In the genomic region with DNA sequence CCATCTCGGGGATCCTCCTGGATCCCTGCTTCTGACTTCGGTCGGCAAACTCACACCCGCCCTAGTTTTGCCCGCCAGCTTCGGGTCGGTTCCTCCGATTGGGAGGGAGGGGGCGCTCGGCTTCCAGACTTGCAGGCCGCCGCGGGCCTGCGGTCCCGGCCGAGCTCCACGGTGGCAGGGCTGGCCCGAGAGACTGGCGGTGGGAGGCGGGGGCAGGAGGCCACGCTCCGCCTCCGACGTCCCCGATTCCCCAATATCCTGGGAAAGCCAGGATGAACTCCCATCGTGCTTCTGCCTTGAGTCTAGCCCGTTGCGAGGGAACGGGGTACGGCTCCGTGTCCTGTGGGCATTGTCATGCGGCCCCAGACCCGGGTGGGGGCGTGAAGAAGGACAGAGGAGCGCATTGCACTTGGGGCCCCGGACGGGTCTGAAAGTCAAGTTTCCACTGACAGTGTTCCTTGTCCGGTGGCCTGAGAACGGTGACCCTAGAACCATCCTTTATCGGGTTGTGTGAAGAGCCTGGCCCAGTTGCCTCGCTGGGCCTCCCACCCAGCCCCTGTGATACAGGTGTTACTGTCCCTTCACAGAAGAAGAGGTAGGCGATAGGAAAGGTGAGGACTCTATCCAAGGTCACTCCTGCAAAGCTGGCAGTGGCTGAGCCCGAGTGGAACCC, we compare ENCODE assay signal across 8 cellular contexts. TPM values are rescaled to one million over a fixed set of nuclear protein-coding genes. Genes with fewer than 3 reads are reported as not detected.
DNase-seq lines count a peak whose midpoint lies in the region; ATAC-seq and TF ChIP-seq lines count a peak whose summit lies in the region.

No MANE protein-coding gene starts in this region.

- H3K36me3 ChIP-seq in MM.1S (replicated peaks; ENCODE audit: insufficient read depth, low read length): no peaks in the 10 kb centered on the region
- H3K36me3 ChIP-seq in spleen: no peaks in the 10 kb centered on the region

- H3K9me2 ChIP-seq in MM.1S (replicated peaks; ENCODE audit: insufficient read depth, low read length): no peaks in the 10 kb centered on the region

- H3K9ac ChIP-seq in MM.1S (ENCODE audit: low read length): no peak overlapping the region

- CTCF ChIA-PET in AG04449 (lab: Yijun Ruan, JAX) (interaction anchor here (0.9 to 16.6 kb wide), 37 partner anchors 8 to 739 kb away, joined by 3 to 576 read pairs (median 5); no protein-coding TSS in a partner anchor), WTC11 (lab: Charles Lee) (interaction anchor here (0.6 to 4.2 kb wide), 53 partner anchors 9 to 732 kb away, joined by 3 to 66 read pairs (median 5); no protein-coding TSS in a partner anchor)

- 4 to 11% (median 4%) methylated on average over 8 to 43 of the region's 43 CpGs for WGBS in spleen, 5 donors

- no peaks in the 10 kb centered on the region for H3K9me3 ChIP-seq in MM.1S (replicated peaks; ENCODE audit: insufficient read depth, low read length)
- H3K9me3 ChIP-seq in spleen: no peaks in the 10 kb centered on the region

- intact Hi-C loops in spleen (cut with DNase I; ENCODE audit: low total_unique reads): loop anchor here (5.0 kb wide), 1 partner anchor 334 kb away; no protein-coding TSS in a partner anchor

- H3K27ac ChIP-seq in MM.1S (ENCODE audit: low read length) (no peak overlapping the region), spleen (no peak overlapping the region)

- peak overlapping the region; percentile 86 for H3K4me2 ChIP-seq in MM.1S (ENCODE audit: low read depth, low read length)

- H4K20me1 ChIP-seq in MM.1S (ENCODE audit: insufficient read depth, low read length): no peaks in the 10 kb centered on the region

- no peaks in the 10 kb centered on the region for H3K79me2 ChIP-seq in MM.1S (ENCODE audit: low read length)

- TF ChIP-seq POLR2A in spleen (IDR thresholded peaks at IDR 0.05): no peak

- H3K27ac Mint-ChIP-seq in WTC11: no peak overlapping the region

- H3F3A ChIP-seq in MM.1S (ENCODE audit: insufficient read depth, low read length): no peaks in the 10 kb centered on the region

- H3K4me3 ChIP-seq in AG04449 (ENCODE audit: low read depth, low read length): peak overlapping the region; percentile 23
- peak overlapping the region; percentile 51 for H3K4me3 ChIP-seq in MM.1S (ENCODE audit: low read length)
- H3K4me3 ChIP-seq in spleen: peak overlapping the region in 5 of 8 donors; percentile 3 to 80 (median 9)

- H3K27me3 ChIP-seq in MM.1S (replicated peaks; ENCODE audit: insufficient read depth, low read length): peaks cover 37% of the 10 kb centered on the region
- H3K27me3 ChIP-seq in spleen (replicated peaks in 1 of 7): peaks cover 3 to 99% (median 82%) of the 10 kb centered on the region in 7 donors

- ATAC-seq in GM18858 (IDR thresholded peaks at IDR 0.05; ENCODE audit: unreplicated experiment) (peak; percentile 49), WTC11 (peak; percentile 78), HG02981 (IDR thresholded peaks at IDR 0.05; ENCODE audit: unreplicated experiment) (no peak)

- H3K9me3 Mint-ChIP-seq in WTC11: no peaks in the 10 kb centered on the region

- H3K4me1 ChIP-seq in MM.1S (ENCODE audit: low read length) (0 out of 2 replicates have a peak, but pooled peaks cover 8% of the 10 kb centered on the region), spleen (peaks cover 28 to 72% (median 50%) of the 10 kb centered on the region in 6 donors)

- DNase-seq in AG04449 (ENCODE audit: low read depth, low spot score) (peak; percentile 17), MM.1S (peak; percentile 71), WTC11 (ENCODE audit: low spot score) (peak; percentile 90), iris pigment epithelial cell (ENCODE audit: low read depth) (peak; percentile 74), spleen (peak; percentile 94)
- peak; percentile 33 for DNase-seq in central memory CD4-positive, alpha-beta T cell

- H3K4me1 Mint-ChIP-seq in WTC11: peaks cover 31% of the 10 kb centered on the region

- POLR2A ChIA-PET in AG04449 (lab: Yijun Ruan, JAX) (interaction anchor here (1.0 to 1.5 kb wide), 2 partner anchors 203 to 267 kb away, joined by 3 read pairs; no protein-coding TSS in a partner anchor), WTC11 (lab: Charles Lee) (interaction anchor here (0.9 to 1.3 kb wide), 5 partner anchors 91 to 122 kb away, joined by 3 to 6 read pairs (median 3); a partner anchor contains a TSS)

- H3K36me3 Mint-ChIP-seq in WTC11: no peaks in the 10 kb centered on the region

- H3K27me3 Mint-ChIP-seq in WTC11 (ENCODE audit: low read depth): peaks cover 79% of the 10 kb centered on the region

- TF ChIP-seq CTCF in AG04449 (IDR thresholded peaks at IDR 0.05; ENCODE audit: insufficient read depth, low read length, missing control alignments) (peak; percentile 95), MM.1S (IDR thresholded peaks at IDR 0.05; ENCODE audit: low read length) (peak; percentile 75), WTC11 (IDR thresholded peaks at IDR 0.05) (peak; percentile 61), spleen (IDR thresholded peaks at IDR 0.05 in 8 of 11, conservative IDR thresholded peaks at IDR 0.05 in 3 of 11) (peak; percentile 36 to 88 (median 73))

- H2AFZ ChIP-seq in MM.1S (ENCODE audit: low read length): peak overlapping the region; percentile 36; the same call in 1 of the 2 replicates

- H3K4me3 Mint-ChIP-seq in WTC11: peak overlapping the region; percentile 53

TF ChIP-seq in WTC11, 78 proteins besides CTCF, POLR2A, EP300 and RAD21:
- TF ChIP-seq ETV6 (CRISPR knock-in tag; IDR thresholded peaks at IDR 0.05) (0 out of 2 replicates have a peak, but pooled peaks have one; percentile 11), NR3C1 (CRISPR knock-in tag; conservative IDR thresholded peaks at IDR 0.05; ENCODE audit: low read depth) (0 out of 2 replicates have a peak, but pooled peaks have one; percentile 45), JAZF1 (CRISPR knock-in tag; IDR thresholded peaks at IDR 0.05) (no peak), CBFB (CRISPR knock-in tag; IDR thresholded peaks at IDR 0.05; ENCODE audit: low read depth) (no peak), SP1 (CRISPR knock-in tag; conservative IDR thresholded peaks at IDR 0.05) (peak; percentile 56), TEAD4 (CRISPR knock-in tag; IDR thresholded peaks at IDR 0.05) (no peak), ZBTB21 (CRISPR knock-in tag; IDR thresholded peaks at IDR 0.05; ENCODE audit: borderline replicate concordance) (0 out of 2 replicates have a peak, but pooled peaks have one; percentile 57)
- TF ChIP-seq, protein P1, sequence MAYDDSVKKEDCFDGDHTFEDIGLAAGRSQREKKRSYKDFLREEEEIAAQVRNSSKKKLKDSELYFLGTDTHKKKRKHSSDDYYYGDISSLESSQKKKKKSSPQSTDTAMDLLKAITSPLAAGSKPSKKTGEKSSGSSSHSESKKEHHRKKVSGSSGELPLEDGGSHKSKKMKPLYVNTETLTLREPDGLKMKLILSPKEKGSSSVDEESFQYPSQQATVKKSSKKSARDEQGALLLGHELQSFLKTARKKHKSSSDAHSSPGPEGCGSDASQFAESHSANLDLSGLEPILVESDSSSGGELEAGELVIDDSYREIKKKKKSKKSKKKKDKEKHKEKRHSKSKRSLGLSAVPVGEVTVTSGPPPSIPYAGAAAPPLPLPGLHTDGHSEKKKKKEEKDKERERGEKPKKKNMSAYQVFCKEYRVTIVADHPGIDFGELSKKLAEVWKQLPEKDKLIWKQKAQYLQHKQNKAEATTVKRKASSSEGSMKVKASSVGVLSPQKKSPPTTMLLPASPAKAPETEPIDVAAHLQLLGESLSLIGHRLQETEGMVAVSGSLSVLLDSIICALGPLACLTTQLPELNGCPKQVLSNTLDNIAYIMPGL (CRISPR knock-in tag; IDR thresholded peaks at IDR 0.05): peak; percentile 89; the same call in 1 of the 2 replicates
- TF ChIP-seq, protein P2, sequence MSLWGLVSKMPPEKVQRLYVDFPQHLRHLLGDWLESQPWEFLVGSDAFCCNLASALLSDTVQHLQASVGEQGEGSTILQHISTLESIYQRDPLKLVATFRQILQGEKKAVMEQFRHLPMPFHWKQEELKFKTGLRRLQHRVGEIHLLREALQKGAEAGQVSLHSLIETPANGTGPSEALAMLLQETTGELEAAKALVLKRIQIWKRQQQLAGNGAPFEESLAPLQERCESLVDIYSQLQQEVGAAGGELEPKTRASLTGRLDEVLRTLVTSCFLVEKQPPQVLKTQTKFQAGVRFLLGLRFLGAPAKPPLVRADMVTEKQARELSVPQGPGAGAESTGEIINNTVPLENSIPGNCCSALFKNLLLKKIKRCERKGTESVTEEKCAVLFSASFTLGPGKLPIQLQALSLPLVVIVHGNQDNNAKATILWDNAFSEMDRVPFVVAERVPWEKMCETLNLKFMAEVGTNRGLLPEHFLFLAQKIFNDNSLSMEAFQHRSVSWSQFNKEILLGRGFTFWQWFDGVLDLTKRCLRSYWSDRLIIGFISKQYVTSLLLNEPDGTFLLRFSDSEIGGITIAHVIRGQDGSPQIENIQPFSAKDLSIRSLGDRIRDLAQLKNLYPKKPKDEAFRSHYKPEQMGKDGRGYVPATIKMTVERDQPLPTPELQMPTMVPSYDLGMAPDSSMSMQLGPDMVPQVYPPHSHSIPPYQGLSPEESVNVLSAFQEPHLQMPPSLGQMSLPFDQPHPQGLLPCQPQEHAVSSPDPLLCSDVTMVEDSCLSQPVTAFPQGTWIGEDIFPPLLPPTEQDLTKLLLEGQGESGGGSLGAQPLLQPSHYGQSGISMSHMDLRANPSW (CRISPR knock-in tag; conservative IDR thresholded peaks at IDR 0.05; ENCODE audit: low read depth): 0 out of 2 replicates have a peak, but pooled peaks have one; percentile 49

RNA-seq across cellular contexts. Expression of a gene that starts 2.4 kb away (rescaled TPM):
- total RNA-seq in WTC11 (2021): 0.14 to 0.26 TPM (median 0.21 TPM) in 3 replicates
- total RNA-seq in spleen: 1 to 10 TPM in 2 of 7 donors, under 1 TPM in 5; 0.29 to 1.4 (median 0.68) TPM
- polyA plus RNA-seq in spleen: 1 to 10 TPM in 1 of 3 donors, under 1 TPM in 2; 0.26 to 1.5 (median 0.58) TPM

Comparison
In these comparisons a context has a peak if more than half of its experiments do, and no peak if none do; other contexts are left out.
1. DNase-seq: peak in every context shown above with its lines; median percentile 94 in spleen; 90 in WTC11; 74 in iris pigment epithelial cell; 71 in MM.1S; 33 in central memory CD4-positive, alpha-beta T cell; 17 in AG04449.